In genomic region chr16:1769402-1770300, GRCh38 we compare ENCODE assay signal across 9 cellular contexts. TPM values are rescaled to one million over a fixed set of nuclear protein-coding genes. Genes with fewer than 3 reads are reported as not detected.
DNase-seq lines count a peak whose midpoint lies in the region.
"Had no signal": no experiment of that assay in that cellular context is flagged by ENCODE, and none has a peak within 500 bp of the region (broad histone marks: within the 10 kb centered on the region; RNA-seq: fewer than 3 reads in every experiment).

No MANE protein-coding gene starts in this region.

- CTCF ChIA-PET in activated naive CD4-positive, alpha-beta T cell treated with anti-CD3 and anti-CD28 coated beads for 36 hours (lab: Charles Lee) = no interaction called here

- no peaks in the 10 kb centered on the region for H3K9me3 ChIP-seq in thymus (ENCODE audit: control insufficient read depth)
- no peaks in the 10 kb centered on the region for H3K9me3 ChIP-seq in MG63
- H3K9me3 ChIP-seq: neutrophil had no signal

- H3K4me3 Mint-ChIP-seq in activated naive CD4-positive, alpha-beta T cell treated with anti-CD3 and anti-CD28 coated beads for 36 hours = peak overlapping the region; percentile 93
- peak overlapping the region; percentile 100 for H3K4me3 Mint-ChIP-seq in activated T-helper 1 cell treated with anti-CD3 and anti-CD28 coated beads, Interleukin-12 subunit alpha, Interleukin-12 subunit beta, Interleukin-2, Interleukin-4 antibody, amounts not matched to agents 30 ng/mL and 10 ng/mL and 1 ng/mL, durations not matched to agents 14 hours and 24 hours and 36 hours

- H3K4me1 ChIP-seq in thymus (ENCODE audit: control insufficient read depth, insufficient read depth, low read length) = peaks cover 20% of the 10 kb centered on the region

- H3K27ac Mint-ChIP-seq in activated naive CD4-positive, alpha-beta T cell treated with anti-CD3 and anti-CD28 coated beads for 36 hours = peak overlapping the region; percentile 80
- H3K27ac Mint-ChIP-seq in activated T-helper 1 cell treated with anti-CD3 and anti-CD28 coated beads, Interleukin-12 subunit alpha, Interleukin-12 subunit beta, Interleukin-2, Interleukin-4 antibody, amounts not matched to agents 30 ng/mL and 10 ng/mL and 1 ng/mL, durations not matched to agents 14 hours and 24 hours and 36 hours = no peak overlapping the region

- H3K4me1 Mint-ChIP-seq in activated naive CD4-positive, alpha-beta T cell treated with anti-CD3 and anti-CD28 coated beads for 36 hours (ENCODE audit: low read depth) = peaks cover 3% of the 10 kb centered on the region
- H3K4me1 Mint-ChIP-seq in activated T-helper 1 cell treated with anti-CD3 and anti-CD28 coated beads, Interleukin-12 subunit alpha, Interleukin-12 subunit beta, Interleukin-2, Interleukin-4 antibody, amounts not matched to agents 30 ng/mL and 10 ng/mL and 1 ng/mL, durations not matched to agents 14 hours and 24 hours and 36 hours (ENCODE audit: low read depth) = peaks cover 8% of the 10 kb centered on the region

- WGBS in thymus = 95% methylated on average over 27 of the region's 27 CpGs

- H3K9me3 Mint-ChIP-seq in activated naive CD4-positive, alpha-beta T cell treated with anti-CD3 and anti-CD28 coated beads for 36 hours = no peaks in the 10 kb centered on the region
- no peaks in the 10 kb centered on the region for H3K9me3 Mint-ChIP-seq in activated T-helper 1 cell treated with anti-CD3 and anti-CD28 coated beads, Interleukin-12 subunit alpha, Interleukin-12 subunit beta, Interleukin-2, Interleukin-4 antibody, amounts not matched to agents 30 ng/mL and 10 ng/mL and 1 ng/mL, durations not matched to agents 14 hours and 24 hours and 36 hours

- H3K27me3 ChIP-seq in layer of hippocampus (ENCODE audit: control insufficient read depth, insufficient read depth, low read length) = no peaks in the 10 kb centered on the region
- no peaks in the 10 kb centered on the region for H3K27me3 ChIP-seq in thymus (ENCODE audit: control insufficient read depth, insufficient read depth)
- no peaks in the 10 kb centered on the region for H3K27me3 ChIP-seq in MG63

- H3K36me3 Mint-ChIP-seq in activated naive CD4-positive, alpha-beta T cell treated with anti-CD3 and anti-CD28 coated beads for 36 hours (ENCODE audit: low read depth) = peaks cover 15% of the 10 kb centered on the region
- peaks cover 19% of the 10 kb centered on the region for H3K36me3 Mint-ChIP-seq in activated T-helper 1 cell treated with anti-CD3 and anti-CD28 coated beads, Interleukin-12 subunit alpha, Interleukin-12 subunit beta, Interleukin-2, Interleukin-4 antibody, amounts not matched to agents 30 ng/mL and 10 ng/mL and 1 ng/mL, durations not matched to agents 14 hours and 24 hours and 36 hours (ENCODE audit: low read depth)

- no peaks in the 10 kb centered on the region for H3K27me3 Mint-ChIP-seq in activated naive CD4-positive, alpha-beta T cell treated with anti-CD3 and anti-CD28 coated beads for 36 hours (ENCODE audit: low read depth)
- H3K27me3 Mint-ChIP-seq in activated T-helper 1 cell treated with anti-CD3 and anti-CD28 coated beads, Interleukin-12 subunit alpha, Interleukin-12 subunit beta, Interleukin-2, Interleukin-4 antibody, amounts not matched to agents 30 ng/mL and 10 ng/mL and 1 ng/mL, durations not matched to agents 14 hours and 24 hours and 36 hours (ENCODE audit: insufficient read depth) = no peaks in the 10 kb centered on the region

- H3K36me3 ChIP-seq in thymus (ENCODE audit: control insufficient read depth, insufficient read depth) (peaks cover 49% of the 10 kb centered on the region), MG63 (peaks cover 58% of the 10 kb centered on the region)

- H3K27ac ChIP-seq in layer of hippocampus (ENCODE audit: low read depth, low read length) (peak overlapping the region; percentile 38), thymus (ENCODE audit: low read depth) (peak overlapping the region; percentile 42)

- no peak for DNase-seq in activated naive CD4-positive, alpha-beta T cell treated with anti-CD3 and anti-CD28 coated beads for 36 hours
- no peak for DNase-seq in activated naive CD4-positive, alpha-beta T cell treated with anti-CD3 and anti-CD28 coated beads, Interleukin-2, amount 50 U/mL, for 16 hours
- no peak for DNase-seq in activated T-helper 1 cell treated with anti-CD3 and anti-CD28 coated beads, Interleukin-12 subunit alpha, Interleukin-12 subunit beta, Interleukin-2, Interleukin-4 antibody, amounts not matched to agents 30 ng/mL and 10 ng/mL and 1 ng/mL, durations not matched to agents 14 hours and 24 hours and 36 hours (ENCODE audit: low spot score)
- DNase-seq in MG63 (no peak), DMS153 treated with DMSO at 0.1 percent for 48 hours (lab: John Stamatoyannopoulos, UW; ENCODE audit: unreplicated experiment) (no peak), GM03348 (ENCODE audit: low spot score) (no peak)

- intact Hi-C loops in activated naive CD4-positive, alpha-beta T cell treated with anti-CD3 and anti-CD28 coated beads for 36 hours (cut with micrococcal nuclease) = loop anchor here (5.0 kb wide), 2 partner anchors 173 to 347 kb away; partner anchors contain the start of genes MSRB1 and UQCC4
- intact Hi-C loops in activated T-helper 1 cell treated with anti-CD3 and anti-CD28 coated beads, Interleukin-12 subunit alpha, Interleukin-12 subunit beta, Interleukin-2, Interleukin-4 antibody, amounts not matched to agents 30 ng/mL and 10 ng/mL and 1 ng/mL, durations not matched to agents 14 hours and 24 hours and 36 hours (cut with micrococcal nuclease) = loop anchor here (5.0 kb wide), 1 partner anchor 62 kb away; the partner anchor contains the start of gene MAPK8IP3

- H3K4me3 ChIP-seq in thymus (ENCODE audit: low read length) (no peak overlapping the region), MG63 (no peak overlapping the region)

RNA-seq across cellular contexts. Expression of gene NME3, which starts 1.7 kb away (rescaled TPM):
- total RNA-seq in activated naive CD4-positive, alpha-beta T cell treated with anti-CD3 and anti-CD28 coated beads for 36 hours = 10 to 100 TPM; 39.4 to 44.1 TPM
- 49.5 and 49.9 TPM in 2 replicates for total RNA-seq in activated T-helper 1 cell treated with anti-CD3 and anti-CD28 coated beads, Interleukin-12 subunit alpha, Interleukin-12 subunit beta, Interleukin-2, Interleukin-4 antibody, amounts not matched to agents 30 ng/mL and 10 ng/mL and 1 ng/mL, durations not matched to agents 14 hours and 24 hours and 36 hours
- 163 TPM for polyA plus RNA-seq in thymus
- total RNA-seq in MG63 (2014; rRNA removed; shearing (Covaris generic); ENCODE audit: low replicate concordance) = 0.46 TPM in 1 of 2 replicates, not detected in the other

RNA-seq across cellular contexts. Expression of gene EME2, which starts 3.0 kb away (rescaled TPM):
- 1 to 10 TPM; 7.7 to 7.8 TPM for total RNA-seq in activated naive CD4-positive, alpha-beta T cell treated with anti-CD3 and anti-CD28 coated beads for 36 hours
- 31.0 and 32.7 TPM in 2 replicates for total RNA-seq in activated T-helper 1 cell treated with anti-CD3 and anti-CD28 coated beads, Interleukin-12 subunit alpha, Interleukin-12 subunit beta, Interleukin-2, Interleukin-4 antibody, amounts not matched to agents 30 ng/mL and 10 ng/mL and 1 ng/mL, durations not matched to agents 14 hours and 24 hours and 36 hours
- polyA plus RNA-seq in thymus = 13.1 TPM
- total RNA-seq in MG63 (2014; rRNA removed; shearing (Covaris generic); ENCODE audit: low replicate concordance) = 3.3 and 6.6 TPM in 2 replicates

RNA-seq across cellular contexts. Expression of gene MRPS34, which starts 3.3 kb away (rescaled TPM):
- total RNA-seq in activated naive CD4-positive, alpha-beta T cell treated with anti-CD3 and anti-CD28 coated beads for 36 hours = 100 to 1,000 TPM; 122 to 138 TPM
- 209 and 215 TPM in 2 replicates for total RNA-seq in activated T-helper 1 cell treated with anti-CD3 and anti-CD28 coated beads, Interleukin-12 subunit alpha, Interleukin-12 subunit beta, Interleukin-2, Interleukin-4 antibody, amounts not matched to agents 30 ng/mL and 10 ng/mL and 1 ng/mL, durations not matched to agents 14 hours and 24 hours and 36 hours
- 101 TPM for polyA plus RNA-seq in thymus
- 225 and 308 TPM in 2 replicates for total RNA-seq in MG63 (2014; rRNA removed; shearing (Covaris generic); ENCODE audit: low replicate concordance)

RNA-seq across cellular contexts. Expression of gene SPSB3, which starts 12.7 kb away (rescaled TPM):
- total RNA-seq in activated naive CD4-positive, alpha-beta T cell treated with anti-CD3 and anti-CD28 coated beads for 36 hours = 10 to 100 TPM; 14.0 to 17.0 TPM
- 30.3 and 30.8 TPM in 2 replicates for total RNA-seq in activated T-helper 1 cell treated with anti-CD3 and anti-CD28 coated beads, Interleukin-12 subunit alpha, Interleukin-12 subunit beta, Interleukin-2, Interleukin-4 antibody, amounts not matched to agents 30 ng/mL and 10 ng/mL and 1 ng/mL, durations not matched to agents 14 hours and 24 hours and 36 hours
- 282 TPM for polyA plus RNA-seq in thymus
- total RNA-seq in MG63 (2014; rRNA removed; shearing (Covaris generic); ENCODE audit: low replicate concordance) = 34.3 and 40.3 TPM in 2 replicates

RNA-seq across cellular contexts. Expression of gene NUBP2, which starts 13.1 kb away (rescaled TPM):
- total RNA-seq in activated naive CD4-positive, alpha-beta T cell treated with anti-CD3 and anti-CD28 coated beads for 36 hours = 10 to 100 TPM; 37.9 to 42.4 TPM
- total RNA-seq in activated T-helper 1 cell treated with anti-CD3 and anti-CD28 coated beads, Interleukin-12 subunit alpha, Interleukin-12 subunit beta, Interleukin-2, Interleukin-4 antibody, amounts not matched to agents 30 ng/mL and 10 ng/mL and 1 ng/mL, durations not matched to agents 14 hours and 24 hours and 36 hours = 81.6 and 82.8 TPM in 2 replicates
- 80.6 TPM for polyA plus RNA-seq in thymus
- 156 and 163 TPM in 2 replicates for total RNA-seq in MG63 (2014; rRNA removed; shearing (Covaris generic); ENCODE audit: low replicate concordance)

Comparison
In these comparisons a context has a peak if more than half of its experiments do, and no peak if none do; other contexts are left out.
1. RNA of gene NME3, which starts 1.7 kb away (total RNA-seq): 49.5 to 49.9 TPM in activated T-helper 1 cell treated with anti-CD3 and anti-CD28 coated beads, Interleukin-12 subunit alpha, Interleukin-12 subunit beta, Interleukin-2, Interleukin-4 antibody, amounts not matched to agents 30 ng/mL and 10 ng/mL and 1 ng/mL, durations not matched to agents 14 hours and 24 hours and 36 hours and 39.4 to 44.1 TPM in activated naive CD4-positive, alpha-beta T cell treated with anti-CD3 and anti-CD28 coated beads for 36 hours; 0.46 TPM in MG63; every median in the first group is over 10 times any median in the second.